Comparison of ENCODE assay signal across 8 cellular contexts in genomic region chr2:19711470-19712372, GRCh38.
DNase-seq lines count a peak whose midpoint lies in the region; ATAC-seq and TF ChIP-seq lines count a peak whose summit lies in the region.

No MANE protein-coding gene starts in this region.

- in situ Hi-C loops in gastrocnemius medialis (cut with MboI; ENCODE audit: low sequenced_read_pairs in 4 of 4) = no loop called here

- no peak for ATAC-seq in gastrocnemius medialis

- H3K9me3 ChIP-seq in effector memory CD4-positive, alpha-beta T cell (ENCODE audit: control insufficient read depth, low read length) = no peaks in the 10 kb centered on the region
- no peaks in the 10 kb centered on the region for H3K9me3 ChIP-seq in gastrocnemius medialis

- TF ChIP-seq CTCF in LNCaP clone FGC (IDR thresholded peaks at IDR 0.05; ENCODE audit: control insufficient read depth, extremely low read depth, insufficient read depth) (no peak), gastrocnemius medialis (IDR thresholded peaks at IDR 0.05 in 4 of 5, conservative IDR thresholded peaks at IDR 0.05 in 1 of 5) (no peak)

- no peak overlapping the region for H3K27ac ChIP-seq in effector memory CD4-positive, alpha-beta T cell (ENCODE audit: insufficient read depth, low read length, poor library complexity, severe bottlenecking)
- H3K27ac ChIP-seq in gastrocnemius medialis = no peak overlapping the region

- intact Hi-C loops in gastrocnemius medialis (cut with DNase I; ENCODE audit: low total_unique reads) = no loop called here

- DNase-seq in Ammon's horn (ENCODE audit: low spot score) (peak; percentile 48), LNCaP clone FGC (ENCODE audit: low read depth) (peak; percentile 26), astrocyte of the hippocampus (ENCODE audit: low read depth, low spot score) (peak; percentile 93), islet precursor cell (peak; percentile 87), GDM1 (lab: John Stamatoyannopoulos, UW) (no peak), gastrocnemius medialis (no peak)
- DNase-seq in effector memory CD4-positive, alpha-beta T cell = no peak
- DNase-seq in stimulated activated CD4-positive, alpha-beta T cell treated with anti-CD3 and anti-CD28 coated beads, Interleukin-4, amount 100 ng/mL, for 1 hour = no peak

- no peak for TF ChIP-seq POLR2A in gastrocnemius medialis (IDR thresholded peaks at IDR 0.05)

- no peaks in the 10 kb centered on the region for H3K36me3 ChIP-seq in effector memory CD4-positive, alpha-beta T cell (ENCODE audit: control insufficient read depth, insufficient read depth, low read length)
- H3K36me3 ChIP-seq in gastrocnemius medialis = no peaks in the 10 kb centered on the region

- H3K4me3 ChIP-seq in LNCaP clone FGC (ENCODE audit: low read depth, low read length) = no peak overlapping the region
- no peak overlapping the region for H3K4me3 ChIP-seq in effector memory CD4-positive, alpha-beta T cell (ENCODE audit: insufficient read depth, low read depth, low read length, poor library complexity, severe bottlenecking)
- H3K4me3 ChIP-seq in gastrocnemius medialis = no peak overlapping the region

- no peaks in the 10 kb centered on the region for H3K27me3 ChIP-seq in effector memory CD4-positive, alpha-beta T cell (replicated peaks; ENCODE audit: control insufficient read depth, insufficient read depth, low read length, poor library complexity, severe bottlenecking)
- H3K27me3 ChIP-seq in gastrocnemius medialis = no peaks in the 10 kb centered on the region

- no peaks in the 10 kb centered on the region for H3K4me1 ChIP-seq in effector memory CD4-positive, alpha-beta T cell (ENCODE audit: control insufficient read depth, insufficient read depth, low read length, poor library complexity, severe bottlenecking)
- H3K4me1 ChIP-seq in gastrocnemius medialis = no peaks in the 10 kb centered on the region

Comparison
In these comparisons a context has a peak if more than half of its experiments do, and no peak if none do; other contexts are left out.
1. DNase-seq: peak in Ammon's horn (single experiment), LNCaP clone FGC (single experiment), astrocyte of the hippocampus (single experiment) and islet precursor cell (single experiment); none in GDM1 (single experiment), effector memory CD4-positive, alpha-beta T cell (0 of 3), gastrocnemius medialis (0 of 2) and stimulated activated CD4-positive, alpha-beta T cell treated with anti-CD3 and anti-CD28 coated beads, Interleukin-4, amount 100 ng/mL, for 1 hour (single experiment).